ENCODE assay signal across 8 cellular contexts in the genomic region with DNA sequence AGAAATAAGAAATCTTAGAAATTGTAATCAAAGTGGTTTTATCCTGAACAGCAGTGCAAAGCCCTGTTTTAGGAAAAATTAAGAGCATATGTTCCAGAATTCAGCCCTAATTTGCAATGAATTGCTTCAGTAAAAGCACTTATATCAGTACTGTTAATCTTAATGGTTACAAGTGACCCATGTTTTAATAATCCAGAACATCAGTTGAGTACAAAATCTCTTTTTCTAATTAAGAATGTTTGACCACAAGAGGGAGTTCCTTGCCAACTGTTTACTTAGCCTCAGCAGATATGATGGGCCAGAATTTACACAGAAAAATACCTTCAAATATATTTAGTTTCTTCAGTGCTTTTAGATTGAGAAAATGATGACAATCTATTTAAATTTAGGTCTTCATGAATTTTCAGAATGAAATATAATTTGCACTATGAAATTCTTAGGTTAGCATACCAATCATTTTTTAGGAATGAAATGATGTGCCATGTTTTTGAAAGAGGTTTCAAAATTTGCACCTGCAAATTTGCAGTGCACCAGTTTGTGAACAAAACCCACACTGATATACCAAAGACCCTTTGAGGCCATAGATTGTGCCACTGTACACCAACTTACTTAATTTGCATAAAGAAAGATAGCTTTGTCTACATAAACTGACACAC.
DNase-seq lines count a peak whose midpoint lies in the region; ATAC-seq, FAIRE-seq and TF ChIP-seq lines count a peak whose summit lies in the region.

No MANE protein-coding gene starts in this region.

- no peak overlapping the region for H3K27ac Mint-ChIP-seq in CD14-positive monocyte
- no peak overlapping the region for H3K27ac Mint-ChIP-seq in activated naive CD4-positive, alpha-beta T cell treated with anti-CD3 and anti-CD28 coated beads for 36 hours

- no peak overlapping the region for H3K4me3 Mint-ChIP-seq in CD14-positive monocyte
- no peak overlapping the region for H3K4me3 Mint-ChIP-seq in activated naive CD4-positive, alpha-beta T cell treated with anti-CD3 and anti-CD28 coated beads for 36 hours

- no peaks in the 10 kb centered on the region for H3K27me3 Mint-ChIP-seq in CD14-positive monocyte (ENCODE audit: low read depth in 3 of 3)
- H3K27me3 Mint-ChIP-seq in activated naive CD4-positive, alpha-beta T cell treated with anti-CD3 and anti-CD28 coated beads for 36 hours (ENCODE audit: low read depth) = no peaks in the 10 kb centered on the region

- CTCF ChIA-PET in activated naive CD4-positive, alpha-beta T cell treated with anti-CD3 and anti-CD28 coated beads for 36 hours (lab: Charles Lee) = no interaction called here

- H3K36me3 Mint-ChIP-seq in CD14-positive monocyte = no peaks in the 10 kb centered on the region
- H3K36me3 Mint-ChIP-seq in activated naive CD4-positive, alpha-beta T cell treated with anti-CD3 and anti-CD28 coated beads for 36 hours (ENCODE audit: low read depth) = no peaks in the 10 kb centered on the region

- intact Hi-C loops in CD14-positive monocyte (cut with micrococcal nuclease) = no loop called here
- intact Hi-C loops in activated naive CD4-positive, alpha-beta T cell treated with anti-CD3 and anti-CD28 coated beads for 36 hours (cut with micrococcal nuclease) = loop anchor here (5.0 kb wide), 1 partner anchor 1493 kb away; no protein-coding TSS in a partner anchor

- peak; percentile 38 for FAIRE-seq in islet of Langerhans (lab: Jason Lieb, UNC)

- H3K4me1 Mint-ChIP-seq in CD14-positive monocyte = no peaks in the 10 kb centered on the region
- no peaks in the 10 kb centered on the region for H3K4me1 Mint-ChIP-seq in activated naive CD4-positive, alpha-beta T cell treated with anti-CD3 and anti-CD28 coated beads for 36 hours (ENCODE audit: low read depth)

- peak; percentile 55 for ATAC-seq in HG03565 (IDR thresholded peaks at IDR 0.05; ENCODE audit: unreplicated experiment)
- ATAC-seq in HG03571 (IDR thresholded peaks at IDR 0.05; ENCODE audit: unreplicated experiment) = no peak
- ATAC-seq in GM21515 (IDR thresholded peaks at IDR 0.05; ENCODE audit: unreplicated experiment) = no peak

- no peak for TF ChIP-seq CTCF in CD14-positive monocyte (IDR thresholded peaks at IDR 0.05)

- no peaks in the 10 kb centered on the region for H3K9me3 Mint-ChIP-seq in CD14-positive monocyte
- no peaks in the 10 kb centered on the region for H3K9me3 Mint-ChIP-seq in activated naive CD4-positive, alpha-beta T cell treated with anti-CD3 and anti-CD28 coated beads for 36 hours

- DNase-seq in EL (peak; percentile 45), SW 1271 (lab: John Stamatoyannopoulos, UW) (peak; percentile 5 to 74), CD14-positive monocyte (ENCODE audit: low spot score) (no peak)
- no peak for DNase-seq in activated naive CD4-positive, alpha-beta T cell treated with anti-CD3 and anti-CD28 coated beads for 36 hours

Comparison
In these comparisons a context has a peak if more than half of its experiments do, and no peak if none do; other contexts are left out.
1. DNase-seq: peak in EL (single experiment) and SW 1271 (2 of 2); none in CD14-positive monocyte (single experiment) and activated naive CD4-positive, alpha-beta T cell treated with anti-CD3 and anti-CD28 coated beads for 36 hours (single experiment).